ENCODE assay signal across 8 cellular contexts in genomic region chr16:48623304-48624016, GRCh38. TPM values are rescaled to one million over a fixed set of nuclear protein-coding genes. Genes with fewer than 3 reads are reported as not detected.
DNase-seq lines count a peak whose midpoint lies in the region; ATAC-seq and TF ChIP-seq lines count a peak whose summit lies in the region.

No MANE protein-coding gene starts in this region.

- CTCF ChIA-PET in activated CD8-positive, alpha-beta T cell treated with anti-CD3 and anti-CD28 coated beads for 36 hours (lab: Charles Lee) = interaction anchor here (0.6 to 3.8 kb wide), 83 partner anchors 9 to 458 kb away, joined by 3 to 71 read pairs (median 6); partner anchors contain the start of genes LONP2, N4BP1 and SIAH1

- peak; percentile 95 for TF ChIP-seq CTCF in activated CD8-positive, alpha-beta T cell treated with anti-CD3 and anti-CD28 coated beads for 36 hours (IDR thresholded peaks at IDR 0.05)

- H3K4me3 Mint-ChIP-seq in activated CD8-positive, alpha-beta T cell treated with anti-CD3 and anti-CD28 coated beads for 36 hours = peak overlapping the region; percentile 69

- peak in 13 of 14 donors; percentile 39 to 81 (median 63) for DNase-seq in C1 segment of cervical spinal cord (lab: John Stamatoyannopoulos, UW)
- peak; percentile 83 for DNase-seq in GM19238 (ENCODE audit: insufficient read length, low spot score)
- DNase-seq in NCI-H748 (lab: John Stamatoyannopoulos, UW; ENCODE audit: unreplicated experiment) = peak; percentile 69
- DNase-seq in activated CD8-positive, alpha-beta T cell treated with anti-CD3 and anti-CD28 coated beads for 36 hours = peak; percentile 82
- peak; percentile 71 for DNase-seq in effector CD4-positive, alpha-beta T cell
- DNase-seq in lung microvascular endothelial cell (ENCODE audit: low read depth in 2 of 2) = peak; percentile 76 to 78
- peak; percentile 64 to 73 (median 72) for DNase-seq in stimulated activated CD4-positive, alpha-beta T cell treated with anti-CD3 and anti-CD28 coated beads, TNF-alpha, amount 100 ng/mL, for 4 hours (ENCODE audit: low read depth in 3 of 3)

- no peaks in the 10 kb centered on the region for H3K36me3 Mint-ChIP-seq in activated CD8-positive, alpha-beta T cell treated with anti-CD3 and anti-CD28 coated beads for 36 hours (ENCODE audit: low read depth)

- H3K27ac Mint-ChIP-seq in activated CD8-positive, alpha-beta T cell treated with anti-CD3 and anti-CD28 coated beads for 36 hours = peak overlapping the region; percentile 66

- peak; percentile 94 for ATAC-seq in HG03442 (IDR thresholded peaks at IDR 0.05; ENCODE audit: unreplicated experiment)
- peak; percentile 95 for ATAC-seq in activated CD8-positive, alpha-beta T cell treated with anti-CD3 and anti-CD28 coated beads for 36 hours

- peaks cover 28% of the 10 kb centered on the region for H3K4me1 Mint-ChIP-seq in activated CD8-positive, alpha-beta T cell treated with anti-CD3 and anti-CD28 coated beads for 36 hours (ENCODE audit: low read depth)

- POLR2A ChIA-PET in activated CD8-positive, alpha-beta T cell treated with anti-CD3 and anti-CD28 coated beads for 36 hours (lab: Charles Lee) = interaction anchor here (0.7 to 2.3 kb wide), 11 partner anchors 10 to 269 kb away, joined by 3 to 9 read pairs (median 4); partner anchors contain the start of gene SIAH1

- intact Hi-C loops in activated CD8-positive, alpha-beta T cell treated with anti-CD3 and anti-CD28 coated beads for 36 hours (cut with micrococcal nuclease) = loop anchor here (1.0 to 10.0 kb wide), 2 partner anchors 270 to 389 kb away; no protein-coding TSS in a partner anchor

- no peaks in the 10 kb centered on the region for H3K9me3 Mint-ChIP-seq in activated CD8-positive, alpha-beta T cell treated with anti-CD3 and anti-CD28 coated beads for 36 hours

- H3K27me3 Mint-ChIP-seq in activated CD8-positive, alpha-beta T cell treated with anti-CD3 and anti-CD28 coated beads for 36 hours = no peaks in the 10 kb centered on the region

RNA-seq across cellular contexts. Expression of gene N4BP1, which starts 13.5 kb away (rescaled TPM):
- total RNA-seq in activated CD8-positive, alpha-beta T cell treated with anti-CD3 and anti-CD28 coated beads for 36 hours = 10 to 100 TPM; 39.5 to 40.5 TPM
- total RNA-seq in lung microvascular endothelial cell = 7.4 and 12.7 TPM in 2 replicates

Comparison
In these comparisons a context has a peak if more than half of its experiments do, and no peak if none do; other contexts are left out.
1. Peak in every context shown above with its lines: DNase-seq and ATAC-seq.